ENCODE assay signal across 19 cellular contexts in genomic region chr1:223639333-223639749, GRCh38. TPM values are rescaled to one million over a fixed set of nuclear protein-coding genes. Genes with fewer than 3 reads are reported as not detected.
DNase-seq lines count a peak whose midpoint lies in the region; ATAC-seq and TF ChIP-seq lines count a peak whose summit lies in the region.
"Had no signal": no experiment of that assay in that cellular context is flagged by ENCODE, and none has a peak within 500 bp of the region (broad histone marks: within the 10 kb centered on the region; RNA-seq: fewer than 3 reads in every experiment).

No MANE protein-coding gene starts in this region.

- no peaks in the 10 kb centered on the region for H3K27me3 ChIP-seq in PC-3 (ENCODE audit: low read length)
- H3K27me3 ChIP-seq in hepatocyte, result no peaks in the 10 kb centered on the region
- peaks cover 0 to 16% of the 10 kb centered on the region in 2 donors for H3K27me3 ChIP-seq in tibial artery
- H3K27me3 ChIP-seq: Peyer's patch had no signal

- CTCF ChIA-PET in PC-3 (lab: Charles Lee), result no interaction called here
- CTCF ChIA-PET in OCI-LY7 (lab: Charles Lee; ENCODE audit: unreplicated experiment), result no interaction called here

- POLR2A ChIA-PET in PC-3 (lab: Charles Lee; ENCODE audit: unreplicated experiment) (no interaction called here), OCI-LY7 (lab: Charles Lee) (no interaction called here)

- no peaks in the 10 kb centered on the region for H3K79me2 ChIP-seq in PC-3 (ENCODE audit: low read length)
- H3K79me2 ChIP-seq in hepatocyte, result peaks cover 3% of the 10 kb centered on the region
- no peaks in the 10 kb centered on the region for H3K79me2 ChIP-seq in OCI-LY7 (ENCODE audit: insufficient read depth, low read depth, low read length)

- H2AFZ ChIP-seq in PC-3 (ENCODE audit: low read length), result no peak overlapping the region
- no peak overlapping the region for H2AFZ ChIP-seq in hepatocyte
- no peak overlapping the region for H2AFZ ChIP-seq in OCI-LY7 (ENCODE audit: low read length)

- ATAC-seq in PC-3, result peak; percentile 33
- ATAC-seq: gastroesophageal sphincter, HCT116 had no signal

- BruUV-seq in PC-3 (replicated peaks; lab: Mats Ljungman, UMichigan), result no TSS peak
- BruUV-seq in OCI-LY7 (replicated peaks; lab: Mats Ljungman, UMichigan), result no TSS peak

- peaks cover 50% of the 10 kb centered on the region for H3K4me1 ChIP-seq in PC-3 (ENCODE audit: insufficient read depth, low read length)
- H3K4me1 ChIP-seq in hepatocyte (ENCODE audit: insufficient read depth), result peaks cover 20% of the 10 kb centered on the region
- no peaks in the 10 kb centered on the region for H3K4me1 ChIP-seq in OCI-LY7 (ENCODE audit: insufficient read depth, low read length, poor library complexity, severe bottlenecking)
- H3K4me1 ChIP-seq in tibial artery, result no peaks in the 10 kb centered on the region
- H3K4me1 ChIP-seq: gastroesophageal sphincter had no signal

- no peak overlapping the region for H3K9ac ChIP-seq in PC-3 (ENCODE audit: low read length)

- peak overlapping the region; percentile 24; the same call in 1 of the 2 replicates for H3K4me2 ChIP-seq in PC-3 (ENCODE audit: low read length)
- H3K4me2 ChIP-seq in hepatocyte, result peak overlapping the region; percentile 2
- H3K4me2 ChIP-seq in OCI-LY7 (ENCODE audit: low read length), result no peak overlapping the region
- H3K4me2 ChIP-seq: smooth muscle cell had no signal

- H3K36me3 ChIP-seq in PC-3 (ENCODE audit: low read depth, low read length), result no peaks in the 10 kb centered on the region
- no peaks in the 10 kb centered on the region for H3K36me3 ChIP-seq in hepatocyte (replicated peaks; ENCODE audit: insufficient read depth, low read depth)
- H3K36me3 ChIP-seq in OCI-LY7 (ENCODE audit: insufficient read depth, low read length), result no peaks in the 10 kb centered on the region
- no peaks in the 10 kb centered on the region for H3K36me3 ChIP-seq in tibial artery
- H3K36me3 ChIP-seq: gastroesophageal sphincter, Peyer's patch had no signal

- H3K9me2 ChIP-seq in PC-3 (replicated peaks; ENCODE audit: low read length) (no peaks in the 10 kb centered on the region; the same call in 1 of the 2 replicates), hepatocyte (replicated peaks; ENCODE audit: insufficient read depth) (no peaks in the 10 kb centered on the region), OCI-LY7 (ENCODE audit: insufficient read depth, low read length) (no peaks in the 10 kb centered on the region)

- H4K20me1 ChIP-seq in PC-3 (ENCODE audit: low read length), result no peaks in the 10 kb centered on the region
- H4K20me1 ChIP-seq in hepatocyte (ENCODE audit: insufficient read depth, poor library complexity, severe bottlenecking), result no peaks in the 10 kb centered on the region
- H4K20me1 ChIP-seq in OCI-LY7 (ENCODE audit: insufficient read depth, low read length), result no peaks in the 10 kb centered on the region

- WGBS in hepatocyte (ENCODE audit: low lambda C conversion rate, missing lambda C conversion rate), result 70% methylated on average over 2 of the region's 2 CpGs

- H3K27ac ChIP-seq in PC-3 (ENCODE audit: low read length) (peak overlapping the region; percentile 75), hepatocyte (no peak overlapping the region), OCI-LY7 (ENCODE audit: low read depth, low read length, poor library complexity, severe bottlenecking) (no peak overlapping the region), tibial artery (no peak overlapping the region)
- H3K27ac ChIP-seq: gastroesophageal sphincter, Peyer's patch had no signal

- no peak for TF ChIP-seq CTCF in PC-3 (conservative IDR thresholded peaks at IDR 0.05; ENCODE audit: low read depth, low read length)
- no peak for TF ChIP-seq CTCF in hepatocyte (IDR thresholded peaks at IDR 0.05; ENCODE audit: poor library complexity)
- TF ChIP-seq CTCF in OCI-LY7 (conservative IDR thresholded peaks at IDR 0.05; ENCODE audit: low read length), result no peak
- no peak for TF ChIP-seq CTCF in tibial artery (IDR thresholded peaks at IDR 0.05)

- peak; percentile 30 for DNase-seq in stimulated activated CD4-positive, alpha-beta T cell treated with anti-CD3 and anti-CD28 coated beads, Interleukin-15, amount 100 ng/mL, for 24 hours
- DNase-seq in stimulated activated CD4-positive, alpha-beta T cell treated with anti-CD3 and anti-CD28 coated beads, Interleukin-1b, Interleukin-23, amount 100 ng/mL, for 48 hours, result no peak
- peak; percentile 87 for DNase-seq in PC-3
- no peak for DNase-seq in hepatocyte (ENCODE audit: low spot score)
- DNase-seq in OCI-LY7 (ENCODE audit: low spot score), result no peak
- DNase-seq in activated gamma-delta T cell (lab: John Stamatoyannopoulos, UW), result no peak
- no peak for DNase-seq in tibial artery
- no peak for DNase-seq in stimulated activated CD4-positive, alpha-beta T cell treated with anti-CD3 and anti-CD28 coated beads, Interleukin-2, amount 100 ng/mL, for 48 hours
- DNase-seq: activated CD4-positive, alpha-beta T cell treated with anti-CD3 and anti-CD28 coated beads, Interleukin-2, amount 10 ng/mL, durations not matched to agents 24 days and 14 days; activated effector memory CD4-positive, alpha-beta T cell treated with anti-CD3 and anti-CD28 coated beads, Interleukin-2, amount 50 U/mL, for 16 hours; DMS153; effector memory CD4-positive, alpha-beta T cell; midbrain; Peyer's patch had no signal

- intact Hi-C loops in PC-3 (cut with micrococcal nuclease), result no loop called here
- intact Hi-C loops in OCI-LY7 (cut with micrococcal nuclease; ENCODE audit: unreplicated experiment), result no loop called here
- intact Hi-C loops in tibial artery (cut with DNase I; ENCODE audit: low total_unique reads), result no loop called here

- peaks cover 11% of the 10 kb centered on the region; the same call in 1 of the 2 replicates for H3K9me3 ChIP-seq in PC-3 (ENCODE audit: low read length)
- H3K9me3 ChIP-seq in hepatocyte (ENCODE audit: low read depth), result no peaks in the 10 kb centered on the region
- H3K9me3 ChIP-seq in OCI-LY7 (ENCODE audit: low read length), result no peaks in the 10 kb centered on the region
- H3K9me3 ChIP-seq in tibial artery, result no peaks in the 10 kb centered on the region
- H3K9me3 ChIP-seq: Peyer's patch had no signal

- H3K4me3 ChIP-seq in PC-3 (ENCODE audit: low read length) (peak overlapping the region; percentile 18; the same call in 1 of the 2 replicates), hepatocyte (no peak overlapping the region), OCI-LY7 (ENCODE audit: low read depth, low read length, poor library complexity, severe bottlenecking) (no peak overlapping the region), tibial artery (no peak overlapping the region)
- H3K4me3 ChIP-seq: gastroesophageal sphincter, Peyer's patch, smooth muscle cell had no signal

- H3F3A ChIP-seq in PC-3 (ENCODE audit: low read length, unreplicated experiment), result peaks cover 4% of the 10 kb centered on the region

RNA-seq across cellular contexts. Expression of gene CAPN8, which starts 26.2 kb away (rescaled TPM):
- total RNA-seq in PC-3 (2014; rRNA removed) (5.9 and 11.1 TPM in 2 replicates), hepatocyte (10.8 and 16.4 TPM in 2 replicates), OCI-LY7 (2022) (not detected in 2 replicates)
- 18.0 and 28.6 TPM in 2 replicates for polyA plus RNA-seq in hepatocyte
- not detected in 2 replicates for total RNA-seq in OCI-LY7 (2014; rRNA removed; shearing (Covaris generic))
- total RNA-seq: activated CD4-positive, alpha-beta T cell treated with anti-CD3 and anti-CD28 coated beads, Interleukin-2, amount 10 ng/mL, durations not matched to agents 24 days and 14 days; omental fat pad; smooth muscle cell; T-helper 1 cell treated with Interleukin-12 subunit alpha and Interleukin-12 subunit beta and Interleukin-4 antibody, amounts not matched to agents 30 ng/mL and 1 ng/mL, for 36 hours had no signal
- polyA plus RNA-seq: smooth muscle cell had no signal

Comparison
In these comparisons a context has a peak if more than half of its experiments do, and no peak if none do; other contexts are left out.
1. DNase-seq: peak in stimulated activated CD4-positive, alpha-beta T cell treated with anti-CD3 and anti-CD28 coated beads, Interleukin-15, amount 100 ng/mL, for 24 hours (single experiment) and PC-3 (single experiment); none in stimulated activated CD4-positive, alpha-beta T cell treated with anti-CD3 and anti-CD28 coated beads, Interleukin-1b, Interleukin-23, amount 100 ng/mL, for 48 hours (single experiment), hepatocyte (single experiment), OCI-LY7 (single experiment), activated gamma-delta T cell (single experiment), tibial artery (0 of 2) and stimulated activated CD4-positive, alpha-beta T cell treated with anti-CD3 and anti-CD28 coated beads, Interleukin-2, amount 100 ng/mL, for 48 hours (0 of 2).